In genomic region chr2:27427863-27428212, GRCh38 we compare ENCODE assay signal across 1 cellular context.
A peak's percentile ranks its signal among the peaks of the same experiment; 100 is the strongest.
TF ChIP-seq lines count a peak whose summit lies in the region.

No MANE protein-coding gene starts in this region.

TF ChIP-seq in K562, 482 proteins besides CTCF, POLR2A, EP300 and RAD21:
- TF ChIP-seq GATAD2B (IDR thresholded peaks at IDR 0.05; ENCODE audit: borderline replicate concordance) (0 out of 2 replicates have a peak, but pooled peaks have one; percentile 17), ARID1B (IDR thresholded peaks at IDR 0.05) (0 out of 2 replicates have a peak, but pooled peaks have one; percentile 2), TSC22D4 (tag; IDR thresholded peaks at IDR 0.05) (no peak), HNRNPLL (IDR thresholded peaks at IDR 0.05; ENCODE audit: low read depth, low read length, poor library complexity, severe bottlenecking) (no peak), FOXJ2 (tag; IDR thresholded peaks at IDR 0.05) (0 out of 2 replicates have a peak, but pooled peaks have one; percentile 1), MTA1 (IDR thresholded peaks at IDR 0.05; ENCODE audit: borderline replicate concordance) (0 out of 2 replicates have a peak, but pooled peaks have one; percentile 47), HLTF (IDR thresholded peaks at IDR 0.05) (no peak), MTF1 (CRISPR knock-in tag; IDR thresholded peaks at IDR 0.05; ENCODE audit: borderline replicate concordance) (no peak), BRD9 (IDR thresholded peaks at IDR 0.05; ENCODE audit: low read depth, partially characterized antibody) (peak; percentile 48), HDAC6 (IDR thresholded peaks at IDR 0.05; ENCODE audit: low read depth, low read length) (no peak), DPF2 (IDR thresholded peaks at IDR 0.05) (0 out of 2 replicates have a peak, but pooled peaks have one; percentile 25), ZBTB40 (IDR thresholded peaks at IDR 0.05) (peak; percentile 22; the same call in 1 of the 2 replicates), ZBTB40 (CRISPR knock-in tag; IDR thresholded peaks at IDR 0.05) (no peak), HDAC1 (IDR thresholded peaks at IDR 0.05) (peak in 1 of 2 experiments; percentile 73; a peak in 2 of 4 replicates), ARNT (IDR thresholded peaks at IDR 0.05) (peak in 1 of 2 experiments; percentile 60; a peak in 1 of 4 replicates), MCM2 (IDR thresholded peaks at IDR 0.05; ENCODE audit: low read depth) (no peak), MIER1 (IDR thresholded peaks at IDR 0.05; ENCODE audit: low read depth) (0 out of 2 replicates have a peak, but pooled peaks have one; percentile 56), KHSRP (IDR thresholded peaks at IDR 0.05) (no peak), CEBPG (CRISPR knock-in tag; IDR thresholded peaks at IDR 0.05) (no peak), CEBPG (tag; conservative IDR thresholded peaks at IDR 0.05 in 1 of 2, IDR thresholded peaks at IDR 0.05 in 1 of 2) (0 out of 4 replicates have a peak, but pooled peaks of 1 of the 2 experiments have one; percentile 7), NFATC3 (IDR thresholded peaks at IDR 0.05) (0 out of 2 replicates have a peak, but pooled peaks have one; percentile 62), FOSL1 (tag; conservative IDR thresholded peaks at IDR 0.05) (0 out of 2 replicates have a peak, but pooled peaks have one; percentile 24), GTF2F1 (IDR thresholded peaks at IDR 0.05; ENCODE audit: low read depth, low read length) (no peak)
- TF ChIP-seq, protein P1, sequence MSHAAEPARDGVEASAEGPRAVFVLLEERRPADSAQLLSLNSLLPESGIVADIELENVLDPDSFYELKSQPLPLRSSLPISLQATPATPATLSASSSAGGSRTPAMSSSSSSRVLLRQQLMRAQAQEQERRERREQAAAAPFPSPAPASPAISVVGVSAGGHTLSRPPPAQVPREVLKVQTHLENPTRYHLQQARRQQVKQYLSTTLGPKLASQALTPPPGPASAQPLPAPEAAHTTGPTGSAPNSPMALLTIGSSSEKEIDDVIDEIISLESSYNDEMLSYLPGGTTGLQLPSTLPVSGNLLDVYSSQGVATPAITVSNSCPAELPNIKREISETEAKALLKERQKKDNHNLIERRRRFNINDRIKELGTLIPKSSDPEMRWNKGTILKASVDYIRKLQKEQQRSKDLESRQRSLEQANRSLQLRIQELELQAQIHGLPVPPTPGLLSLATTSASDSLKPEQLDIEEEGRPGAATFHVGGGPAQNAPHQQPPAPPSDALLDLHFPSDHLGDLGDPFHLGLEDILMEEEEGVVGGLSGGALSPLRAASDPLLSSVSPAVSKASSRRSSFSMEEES (CRISPR knock-in tag; IDR thresholded peaks at IDR 0.05) = no peak
